ENCODE assay signal across 1 cellular context in genomic region chr21:26157842-26158241, GRCh38.
TF ChIP-seq lines count a peak whose summit lies in the region.

No MANE protein-coding gene starts in this region.

TF ChIP-seq in HepG2, 621 proteins besides CTCF, POLR2A, EP300 and RAD21:
- TF ChIP-seq ZNF225 (CRISPR knock-in tag; IDR thresholded peaks at IDR 0.05) (no peak), BCL6 (CRISPR knock-in tag; IDR thresholded peaks at IDR 0.05) (peak; percentile 64)
